In genomic region chr3:64467255-64467944, GRCh38 we compare ENCODE assay signal across 18 cellular contexts.
"Had no signal": no experiment of that assay in that cellular context is flagged by ENCODE, and none has a peak within 500 bp of the region (broad histone marks: within the 10 kb centered on the region; RNA-seq: fewer than 3 reads in every experiment).

No MANE protein-coding gene starts in this region.

- H3K36me3 Mint-ChIP-seq: activated naive CD8-positive, alpha-beta T cell treated with anti-CD3 and anti-CD28 coated beads for 36 hours; naive thymus-derived CD8-positive, alpha-beta T cell had no signal

- H3K4me1 Mint-ChIP-seq: activated naive CD8-positive, alpha-beta T cell treated with anti-CD3 and anti-CD28 coated beads for 36 hours had no signal

- H3K27ac Mint-ChIP-seq: activated CD4-positive, alpha-beta T cell treated with anti-CD3 and anti-CD28 coated beads, Interleukin-2, amount 10 ng/mL, durations not matched to agents 24 days and 14 days; activated naive CD8-positive, alpha-beta T cell treated with anti-CD3 and anti-CD28 coated beads for 36 hours; activated T-helper 1 cell treated with anti-CD3 and anti-CD28 coated beads, Interleukin-12 subunit alpha, Interleukin-12 subunit beta, Interleukin-2, Interleukin-4 antibody, amounts not matched to agents 30 ng/mL and 10 ng/mL and 1 ng/mL, durations not matched to agents 14 hours and 24 hours and 36 hours; naive thymus-derived CD8-positive, alpha-beta T cell; progenitor cell of endocrine pancreas; T-helper 2 cell treated with Interferon-gamma antibody and Interleukin-4, amounts not matched to agents 5 μg/mL and 100 μg/mL, for 36 hours had no signal

- ATAC-seq: left colon; naive thymus-derived CD8-positive, alpha-beta T cell; stimulated activated naive CD8-positive, alpha-beta T cell treated with anti-CD3 and anti-CD28 coated beads, Interleukin-15, Interleukin-2, amounts not matched to agents 100 U/mL and 50 U/mL, for 24 hours had no signal

- H3K27ac ChIP-seq: brain microvascular endothelial cell, epithelial cell of prostate, right atrium auricular region had no signal

- H3K4me1 ChIP-seq: right atrium auricular region had no signal

- DNase-seq: activated CD4-positive, alpha-beta T cell treated with anti-CD3 and anti-CD28 coated beads, Interleukin-2, amount 10 ng/mL, durations not matched to agents 24 days and 14 days; activated CD4-positive, CD25-positive, alpha-beta regulatory T cell; activated CD8-positive, alpha-beta memory T cell treated with anti-CD3 and anti-CD28 coated beads for 24 hours; activated naive CD8-positive, alpha-beta T cell treated with anti-CD3 and anti-CD28 coated beads for 36 hours; brain microvascular endothelial cell; cortex of kidney; effector memory CD4-positive, alpha-beta T cell; left colon; naive thymus-derived CD8-positive, alpha-beta T cell; small intestine; stimulated activated CD4-positive, alpha-beta T cell treated with anti-CD3 and anti-CD28 coated beads, Interleukin-4, amount 100 ng/mL, for 24 hours; stimulated activated naive CD8-positive, alpha-beta T cell treated with anti-CD3 and anti-CD28 coated beads, Interleukin-15, Interleukin-2, amounts not matched to agents 100 U/mL and 50 U/mL, for 24 hours; trophoblast cell had no signal

- H3K9me3 Mint-ChIP-seq: activated CD4-positive, alpha-beta T cell treated with anti-CD3 and anti-CD28 coated beads, Interleukin-2, amount 10 ng/mL, durations not matched to agents 24 days and 14 days; activated naive CD8-positive, alpha-beta T cell treated with anti-CD3 and anti-CD28 coated beads for 36 hours; activated T-helper 1 cell treated with anti-CD3 and anti-CD28 coated beads, Interleukin-12 subunit alpha, Interleukin-12 subunit beta, Interleukin-2, Interleukin-4 antibody, amounts not matched to agents 30 ng/mL and 10 ng/mL and 1 ng/mL, durations not matched to agents 14 hours and 24 hours and 36 hours; naive thymus-derived CD8-positive, alpha-beta T cell; T-helper 2 cell treated with Interferon-gamma antibody and Interleukin-4, amounts not matched to agents 5 μg/mL and 100 μg/mL, for 36 hours had no signal

- H3K4me3 ChIP-seq: right atrium auricular region had no signal

- H3K27me3 ChIP-seq: brain microvascular endothelial cell, right atrium auricular region had no signal

- H3K9me3 ChIP-seq: right atrium auricular region had no signal

- H3K4me3 Mint-ChIP-seq: activated CD4-positive, alpha-beta T cell treated with anti-CD3 and anti-CD28 coated beads, Interleukin-2, amount 10 ng/mL, durations not matched to agents 24 days and 14 days; activated naive CD8-positive, alpha-beta T cell treated with anti-CD3 and anti-CD28 coated beads for 36 hours; activated T-helper 1 cell treated with anti-CD3 and anti-CD28 coated beads, Interleukin-12 subunit alpha, Interleukin-12 subunit beta, Interleukin-2, Interleukin-4 antibody, amounts not matched to agents 30 ng/mL and 10 ng/mL and 1 ng/mL, durations not matched to agents 14 hours and 24 hours and 36 hours; naive thymus-derived CD8-positive, alpha-beta T cell; T-helper 2 cell treated with Interferon-gamma antibody and Interleukin-4, amounts not matched to agents 5 μg/mL and 100 μg/mL, for 36 hours had no signal

- H3K36me3 ChIP-seq: brain microvascular endothelial cell, right atrium auricular region had no signal
